Comparison of ENCODE assay signal across 17 cellular contexts in the genomic region with DNA sequence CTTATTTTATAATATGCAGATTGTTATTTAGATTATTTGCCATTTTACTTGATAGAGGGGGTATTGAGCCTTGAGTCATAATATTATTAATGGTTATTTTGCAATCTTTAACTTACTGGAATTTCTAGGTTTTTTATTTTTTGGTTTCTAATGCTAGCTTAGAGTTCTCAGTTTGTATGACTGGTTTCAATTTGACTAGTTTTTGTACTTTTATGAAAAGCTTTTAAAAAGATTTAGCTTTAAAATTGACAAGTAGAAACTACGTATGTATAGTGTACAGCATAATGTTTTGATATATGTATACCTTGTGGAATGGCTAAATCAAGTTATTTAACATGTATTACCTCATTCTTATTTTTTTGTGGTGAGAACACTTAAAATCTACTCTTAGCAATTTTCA. TPM values are rescaled to one million over a fixed set of nuclear protein-coding genes. Genes with fewer than 3 reads are reported as not detected.
DNase-seq lines count a peak whose midpoint lies in the region; ATAC-seq and TF ChIP-seq lines count a peak whose summit lies in the region.
"Had no signal": no experiment of that assay in that cellular context is flagged by ENCODE, and none has a peak within 500 bp of the region (broad histone marks: within the 10 kb centered on the region; RNA-seq: fewer than 3 reads in every experiment).

No MANE protein-coding gene starts in this region.

- H3K9me3 ChIP-seq in upper lobe of right lung = no peaks in the 10 kb centered on the region

- H3K27ac ChIP-seq in upper lobe of right lung = no peak overlapping the region
- H3K27ac ChIP-seq: SK-N-MC had no signal

- H3K9me3 Mint-ChIP-seq in central memory CD8-positive, alpha-beta T cell = no peaks in the 10 kb centered on the region
- H3K9me3 Mint-ChIP-seq: activated B cell treated with CpG ODN at 0.5 μM for 24 hours; activated naive CD8-positive, alpha-beta T cell treated with anti-CD3 and anti-CD28 coated beads, Interleukin-2, amount 50 U/mL, for 24 hours; stimulated activated naive CD8-positive, alpha-beta T cell treated with anti-CD3 and anti-CD28 coated beads, Interleukin-15, amount 100 ng/mL, for 72 hours had no signal

- peaks cover 33% of the 10 kb centered on the region for H3K36me3 ChIP-seq in upper lobe of right lung

- H3K4me3 ChIP-seq in upper lobe of right lung = no peak overlapping the region
- H3K4me3 ChIP-seq: SK-N-MC had no signal

- H3K4me1 Mint-ChIP-seq in central memory CD8-positive, alpha-beta T cell = peaks cover 23% of the 10 kb centered on the region

- peaks cover 29% of the 10 kb centered on the region for H3K36me3 Mint-ChIP-seq in central memory CD8-positive, alpha-beta T cell (ENCODE audit: insufficient read depth)

- no peaks in the 10 kb centered on the region for H3K4me1 ChIP-seq in upper lobe of right lung

- no peak overlapping the region for H3K4me3 Mint-ChIP-seq in central memory CD8-positive, alpha-beta T cell
- H3K4me3 Mint-ChIP-seq: activated B cell treated with CpG ODN at 0.5 μM for 24 hours; activated naive CD8-positive, alpha-beta T cell treated with anti-CD3 and anti-CD28 coated beads, Interleukin-2, amount 50 U/mL, for 24 hours; stimulated activated naive CD8-positive, alpha-beta T cell treated with anti-CD3 and anti-CD28 coated beads, Interleukin-15, amount 100 ng/mL, for 72 hours had no signal

- TF ChIP-seq CTCF in upper lobe of right lung (IDR thresholded peaks at IDR 0.05) = no peak

- no peaks in the 10 kb centered on the region for H3K27me3 Mint-ChIP-seq in central memory CD8-positive, alpha-beta T cell
- H3K27me3 Mint-ChIP-seq: activated B cell treated with CpG ODN at 0.5 μM for 24 hours; activated naive CD8-positive, alpha-beta T cell treated with anti-CD3 and anti-CD28 coated beads, Interleukin-2, amount 50 U/mL, for 24 hours; stimulated activated naive CD8-positive, alpha-beta T cell treated with anti-CD3 and anti-CD28 coated beads, Interleukin-15, amount 100 ng/mL, for 72 hours had no signal

- peak; percentile 75 for ATAC-seq in GM18868 (IDR thresholded peaks at IDR 0.05; ENCODE audit: unreplicated experiment)
- ATAC-seq in GM21528 (IDR thresholded peaks at IDR 0.05; ENCODE audit: low FRiP score, unreplicated experiment) = peak; percentile 67
- ATAC-seq in HG03108 (IDR thresholded peaks at IDR 0.05; ENCODE audit: unreplicated experiment) = peak; percentile 68
- ATAC-seq in central memory CD8-positive, alpha-beta T cell (replicated peaks; ENCODE audit: extremely low read depth, poor library complexity, severe bottlenecking) = no peak
- no peak for ATAC-seq in upper lobe of right lung
- ATAC-seq: activated naive CD8-positive, alpha-beta T cell treated with anti-CD3 and anti-CD28 coated beads, Interleukin-2, amount 50 U/mL, for 24 hours; stimulated activated naive CD8-positive, alpha-beta T cell treated with anti-CD3 and anti-CD28 coated beads, Interleukin-15, amount 100 ng/mL, for 72 hours had no signal

- intact Hi-C loops in upper lobe of right lung (cut with DNase I) = no loop called here

- DNase-seq in central memory CD8-positive, alpha-beta T cell (ENCODE audit: low spot score in 2 of 2) = no peak
- no peak for DNase-seq in UCSD-AML1 (lab: John Stamatoyannopoulos, UW; ENCODE audit: unreplicated experiment)
- no peak for DNase-seq in cerebellar nuclear complex (lab: John Stamatoyannopoulos, UW)
- DNase-seq in upper lobe of right lung = no peak
- DNase-seq: activated B cell treated with CpG ODN at 0.5 μM for 24 hours; activated naive CD8-positive, alpha-beta T cell treated with anti-CD3 and anti-CD28 coated beads, Interleukin-2, amount 50 U/mL, for 24 hours; activated T-cell treated with anti-CD3 and anti-CD28 coated beads for 4 hours; C1 segment of cervical spinal cord; DND-41; NCI-H1417 treated with DMSO at 0.1 percent for 48 hours; NCI-H446; nucleus accumbens; stimulated activated naive CD8-positive, alpha-beta T cell treated with anti-CD3 and anti-CD28 coated beads, Interleukin-15, amount 100 ng/mL, for 72 hours had no signal

- H3K27ac Mint-ChIP-seq in central memory CD8-positive, alpha-beta T cell (ENCODE audit: low read depth) = peak overlapping the region; percentile 8
- H3K27ac Mint-ChIP-seq: activated B cell treated with CpG ODN at 0.5 μM for 24 hours; stimulated activated naive CD8-positive, alpha-beta T cell treated with anti-CD3 and anti-CD28 coated beads, Interleukin-15, amount 100 ng/mL, for 72 hours had no signal

- no peaks in the 10 kb centered on the region for H3K27me3 ChIP-seq in upper lobe of right lung

RNA-seq across cellular contexts. Expression of a gene that starts 41.5 kb away (rescaled TPM):
- 51.2 TPM for total RNA-seq in upper lobe of right lung

Comparison
In these comparisons a context has a peak if more than half of its experiments do, and no peak if none do; other contexts are left out.
1. ATAC-seq: peak in GM18868 (single experiment), GM21528 (single experiment) and HG03108 (single experiment); none in central memory CD8-positive, alpha-beta T cell (single experiment) and upper lobe of right lung (single experiment).